ENCODE assay signal across 17 cellular contexts in genomic region chr11:134039726-134040385, GRCh38. TPM values are rescaled to one million over a fixed set of nuclear protein-coding genes. Genes with fewer than 3 reads are reported as not detected.
A peak's percentile ranks its signal among the peaks of the same experiment; 100 is the strongest.
DNase-seq lines count a peak whose midpoint lies in the region; ATAC-seq and TF ChIP-seq lines count a peak whose summit lies in the region.
"Had no signal": no experiment of that assay in that cellular context is flagged by ENCODE, and none has a peak within 500 bp of the region (broad histone marks: within the 10 kb centered on the region; RNA-seq: fewer than 3 reads in every experiment).

No MANE protein-coding gene starts in this region.

- no peaks in the 10 kb centered on the region for H3K79me2 ChIP-seq in smooth muscle cell (ENCODE audit: low read depth)

- TF ChIP-seq CTCF in IMR-90 (conservative IDR thresholded peaks at IDR 0.05; ENCODE audit: low read depth, low read length) (no peak), smooth muscle cell (IDR thresholded peaks at IDR 0.05; ENCODE audit: borderline replicate concordance, insufficient read depth, poor library complexity, severe bottlenecking) (no peak), mucosa of descending colon (IDR thresholded peaks at IDR 0.05) (no peak), upper lobe of left lung (IDR thresholded peaks at IDR 0.05) (no peak)

- H3K9me1 ChIP-seq in IMR-90 (ENCODE audit: insufficient read depth, low read length) = peaks cover 17% of the 10 kb centered on the region

- peak overlapping the region; percentile 53; the same call in 2 of the 3 replicates for H2BK15ac ChIP-seq in IMR-90 (ENCODE audit: low read depth, low read length)

- intact Hi-C loops in IMR-90 (cut with micrococcal nuclease) = loop anchor here (10.0 kb wide), 2 partner anchors 185 to 215 kb away; partner anchors contain the start of genes ACAD8, NCAPD3, THYN1 and VPS26B
- intact Hi-C loops in naive thymus-derived CD4-positive, alpha-beta T cell (cut with micrococcal nuclease) = loop anchor here in 1 of 2 donors (5.0 to 10.0 kb wide), 2 partner anchors 185 to 292 kb away; partner anchors contain the start of genes GLB1L2, NCAPD3 and VPS26B
- intact Hi-C loops in mucosa of descending colon (cut with DNase I, micrococcal nuclease) = loop anchor here in 1 of 2 donors (5.0 kb wide), 1 partner anchor 93 kb away; no protein-coding TSS in a partner anchor

- H3K4ac ChIP-seq in IMR-90 (ENCODE audit: low read depth, low read length) = peak overlapping the region; percentile 3

- H3K14ac ChIP-seq in IMR-90 (replicated peaks; ENCODE audit: low read depth, low read length) = 0 out of 2 replicates have a peak overlapping the region, but pooled peaks have one; percentile 35

- H3K9me3 Mint-ChIP-seq in naive thymus-derived CD4-positive, alpha-beta T cell = peaks cover 0 to 1% (median 0%) of the 10 kb centered on the region in 11 donors
- H3K9me3 Mint-ChIP-seq: activated naive CD4-positive, alpha-beta T cell treated with anti-CD3 and anti-CD28 coated beads, Interleukin-2, amount 10 ng/mL, durations not matched to agents 7 days and 5 days had no signal

- H3K56ac ChIP-seq in IMR-90 (ENCODE audit: extremely low read depth, insufficient read depth, low read length) = no peak overlapping the region

- peak overlapping the region; percentile 44; the same call in 1 of the 2 replicates for H2BK20ac ChIP-seq in IMR-90 (ENCODE audit: low read depth, low read length)

- H2BK5ac ChIP-seq in IMR-90 (ENCODE audit: low read depth, low read length, poor library complexity, severe bottlenecking) = no peak overlapping the region

- peak overlapping the region; percentile 81 for H2BK120ac ChIP-seq in IMR-90 (ENCODE audit: low read depth, low read length)

- peaks cover 0 to 4% (median 0%) of the 10 kb centered on the region in 5 donors for H3K36me3 Mint-ChIP-seq in naive thymus-derived CD4-positive, alpha-beta T cell

- H3K4me1 Mint-ChIP-seq in naive thymus-derived CD4-positive, alpha-beta T cell = peaks cover 14 to 31% (median 26%) of the 10 kb centered on the region in 7 donors

- no peaks in the 10 kb centered on the region for H3K36me3 ChIP-seq in IMR-90 (ENCODE audit: control insufficient read depth, insufficient read depth, low read length)
- H3K36me3 ChIP-seq in naive thymus-derived CD4-positive, alpha-beta T cell (ENCODE audit: control insufficient read depth in 2 of 3, insufficient read depth in 3 of 3, low read length in 3 of 3) = no peaks in the 10 kb centered on the region
- no peaks in the 10 kb centered on the region for H3K36me3 ChIP-seq in smooth muscle cell (ENCODE audit: low read depth)
- no peaks in the 10 kb centered on the region for H3K36me3 ChIP-seq in mucosa of descending colon (ENCODE audit: low read depth)
- no peaks in the 10 kb centered on the region for H3K36me3 ChIP-seq in upper lobe of left lung
- H3K36me3 ChIP-seq: brain microvascular endothelial cell, HAP-1 had no signal

- H3K4me2 ChIP-seq in IMR-90 (ENCODE audit: low read depth, low read length) = no peak overlapping the region
- peak overlapping the region; percentile 68 for H3K4me2 ChIP-seq in smooth muscle cell
- H3K4me2 ChIP-seq: KMS-11 had no signal

- no peak for TF ChIP-seq RAD21 in IMR-90 (IDR thresholded peaks at IDR 0.05; ENCODE audit: low read length)

- TF ChIP-seq POLR2A in IMR-90 (IDR thresholded peaks at IDR 0.05; ENCODE audit: low read depth, low read length) = no peak
- no peak for TF ChIP-seq POLR2A in upper lobe of left lung (IDR thresholded peaks at IDR 0.05)

- in situ Hi-C loops in IMR-90 (cut with MboI; ENCODE audit: low sequenced_read_pairs) = loop anchor here (10.0 kb wide), 1 partner anchor 215 kb away; the partner anchor contains the start of genes ACAD8 and THYN1

- peak overlapping the region; percentile 49; the same call in 1 of the 2 replicates for H4K91ac ChIP-seq in IMR-90 (ENCODE audit: insufficient read depth, low read depth, low read length)

- peak overlapping the region in 1 of 2 experiments; percentile 50; a peak in 1 of 4 replicates for H4K8ac ChIP-seq in IMR-90 (ENCODE audit: low read depth in 2 of 2, low read length in 2 of 2)

- no peaks in the 10 kb centered on the region for H3K79me1 ChIP-seq in IMR-90 (ENCODE audit: low read depth in 1 of 2, low read length in 2 of 2)

- H3K9ac ChIP-seq in IMR-90 (ENCODE audit: low read depth, low read length) = no peak overlapping the region
- H3K9ac ChIP-seq in smooth muscle cell (ENCODE audit: low read depth) = peak overlapping the region; percentile 98
- H3K9ac ChIP-seq: KMS-11 had no signal

- H3K23ac ChIP-seq in IMR-90 (ENCODE audit: low read depth, low read length) = no peak overlapping the region

- dilution Hi-C loops in IMR-90 (cut with HindIII; ENCODE audit: low sequenced_read_pairs, unreplicated experiment) = no loop called here

- H3K9me3 ChIP-seq in IMR-90 (ENCODE audit: control insufficient read depth, insufficient read depth, low read length) = no peaks in the 10 kb centered on the region
- no peaks in the 10 kb centered on the region for H3K9me3 ChIP-seq in naive thymus-derived CD4-positive, alpha-beta T cell (ENCODE audit: control insufficient read depth in 2 of 3, low read length in 3 of 3)
- H3K9me3 ChIP-seq in smooth muscle cell (replicated peaks; ENCODE audit: low read depth) = no peaks in the 10 kb centered on the region
- no peaks in the 10 kb centered on the region for H3K9me3 ChIP-seq in mucosa of descending colon
- no peaks in the 10 kb centered on the region for H3K9me3 ChIP-seq in upper lobe of left lung
- H3K9me3 ChIP-seq: HAP-1 had no signal

- H3K27ac Mint-ChIP-seq in naive thymus-derived CD4-positive, alpha-beta T cell = peak overlapping the region in 5 of 9 donors; percentile 24 to 87 (median 45)
- H3K27ac Mint-ChIP-seq: activated naive CD4-positive, alpha-beta T cell treated with anti-CD3 and anti-CD28 coated beads, Interleukin-2, amount 10 ng/mL, durations not matched to agents 7 days and 5 days had no signal

- H4K20me1 ChIP-seq in IMR-90 (ENCODE audit: insufficient read depth, low read length) (no peaks in the 10 kb centered on the region), smooth muscle cell (ENCODE audit: low read depth) (no peaks in the 10 kb centered on the region)

- H2AFZ ChIP-seq in IMR-90 (replicated peaks; ENCODE audit: low read length, poor library complexity) (no peak overlapping the region), smooth muscle cell (ENCODE audit: low read depth) (no peak overlapping the region)

- no peak overlapping the region for H3K4me3 Mint-ChIP-seq in naive thymus-derived CD4-positive, alpha-beta T cell
- H3K4me3 Mint-ChIP-seq: activated naive CD4-positive, alpha-beta T cell treated with anti-CD3 and anti-CD28 coated beads, Interleukin-2, amount 10 ng/mL, durations not matched to agents 7 days and 5 days had no signal

- WGBS in IMR-90 (ENCODE audit: extremely low coverage in 2 of 2, insufficient read length in 1 of 2), 2 experiments = 85 to 100% methylated on average over 1 to 5 of the region's 18 CpGs
- 77% methylated on average over 18 of the region's 18 CpGs for WGBS in smooth muscle cell (ENCODE audit: low lambda C conversion rate)
- 88% methylated on average over 16 to 18 of the region's 18 CpGs for WGBS in upper lobe of left lung, 2 donors

- POLR2A ChIA-PET in IMR-90 (lab: Charles Lee; ENCODE audit: unreplicated experiment) = interaction anchor here (0.5 kb wide), 1 partner anchor 80 kb away, joined by 3 read pairs; no protein-coding TSS in a partner anchor
- POLR2A ChIA-PET in naive thymus-derived CD4-positive, alpha-beta T cell (lab: Charles Lee) = interaction anchor here (0.9 to 3.7 kb wide), 5 partner anchors 7 to 112 kb away, joined by 3 to 18 read pairs (median 3); no protein-coding TSS in a partner anchor

- BruUV-seq in IMR-90 (replicated peaks; lab: Mats Ljungman, UMichigan) = no TSS peak

- no peak for TF ChIP-seq EP300 in upper lobe of left lung (IDR thresholded peaks at IDR 0.05)

- H3K27ac ChIP-seq in IMR-90 (ENCODE audit: insufficient read depth, low read length) (no peak overlapping the region), caudate nucleus (ENCODE audit: low read depth, low read length) (peak overlapping the region; percentile 87), smooth muscle cell (ENCODE audit: low read depth) (peak overlapping the region; percentile 100), upper lobe of left lung (no peak overlapping the region)
- H3K27ac ChIP-seq in naive thymus-derived CD4-positive, alpha-beta T cell (ENCODE audit: low read depth, low read length) = no peak overlapping the region
- H3K27ac ChIP-seq: brain microvascular endothelial cell, KMS-11 had no signal

- ATAC-seq in IMR-90 (ENCODE audit: low read depth) (no peak), mucosa of descending colon (no peak), upper lobe of left lung (ENCODE audit: low FRiP score in 2 of 2) (no peak)
- ATAC-seq in naive thymus-derived CD4-positive, alpha-beta T cell = no peak
- ATAC-seq: Panc1, SK-N-SH treated with all-trans-retinoic acid at 6 μM for 48 hours had no signal

- no peak overlapping the region for H4K5ac ChIP-seq in IMR-90 (ENCODE audit: low read depth, low read length)

- DNase-seq in IMR-90 = no peak
- no peak for DNase-seq in caudate nucleus (lab: John Stamatoyannopoulos, UW)
- no peak for DNase-seq in naive thymus-derived CD4-positive, alpha-beta T cell
- DNase-seq in smooth muscle cell (lab: John Stamatoyannopoulos, UW; ENCODE audit: unreplicated experiment) = no peak
- DNase-seq in mucosa of descending colon = no peak
- DNase-seq in activated gamma-delta T cell (lab: John Stamatoyannopoulos, UW) = no peak
- DNase-seq in upper lobe of left lung = no peak
- no peak for DNase-seq in activated CD8-positive, alpha-beta memory T cell treated with anti-CD3 and anti-CD28 coated beads for 24 hours
- DNase-seq: activated naive CD4-positive, alpha-beta T cell treated with anti-CD3 and anti-CD28 coated beads, Interleukin-2, amount 10 ng/mL, durations not matched to agents 7 days and 5 days; brain microvascular endothelial cell; COR-L47; NCI-H1092 treated with DMSO at 0.1 percent for 48 hours; NCI-H2107 had no signal

- peaks cover 0 to 2% (median 0%) of the 10 kb centered on the region in 5 donors for H3K27me3 Mint-ChIP-seq in naive thymus-derived CD4-positive, alpha-beta T cell

- H3K27me3 ChIP-seq in IMR-90 (ENCODE audit: control insufficient read depth, insufficient read depth, low read length) (no peaks in the 10 kb centered on the region), smooth muscle cell (ENCODE audit: low read depth) (no peaks in the 10 kb centered on the region), upper lobe of left lung (no peaks in the 10 kb centered on the region)
- H3K27me3 ChIP-seq in naive thymus-derived CD4-positive, alpha-beta T cell (ENCODE audit: control insufficient read depth in 2 of 2, insufficient read depth in 2 of 2, low read length in 2 of 2) = no peaks in the 10 kb centered on the region
- H3K27me3 ChIP-seq: brain microvascular endothelial cell had no signal

- H2AK5ac ChIP-seq in IMR-90 (ENCODE audit: low read depth, low read length) = peak overlapping the region; percentile 62; the same call in 1 of the 2 replicates

- CTCF ChIA-PET in IMR-90 (lab: Yijun Ruan, JAX) = interaction anchor here (1.1 to 2.6 kb wide), 3 partner anchors 10 to 156 kb away, joined by 3 to 9 read pairs (median 7); no protein-coding TSS in a partner anchor
- CTCF ChIA-PET in naive thymus-derived CD4-positive, alpha-beta T cell (lab: Charles Lee) = interaction anchor here (0.7 to 2.0 kb wide), 2 partner anchors 11 to 112 kb away, joined by 3 to 4 read pairs; no protein-coding TSS in a partner anchor

- H3F3A ChIP-seq in smooth muscle cell (ENCODE audit: low read depth) = peaks cover 31% of the 10 kb centered on the region

- peak overlapping the region; percentile 75 for H2AK9ac ChIP-seq in IMR-90 (replicated peaks; ENCODE audit: low read depth, low read length, poor library complexity)

- peaks cover 16% of the 10 kb centered on the region for H3K4me1 ChIP-seq in IMR-90 (ENCODE audit: control insufficient read depth, insufficient read depth, low read length)
- peaks cover 10 to 16% of the 10 kb centered on the region in 2 donors for H3K4me1 ChIP-seq in naive thymus-derived CD4-positive, alpha-beta T cell (ENCODE audit: control insufficient read depth in 2 of 2, insufficient read depth in 2 of 2, low read length in 2 of 2)
- peaks cover 38% of the 10 kb centered on the region for H3K4me1 ChIP-seq in smooth muscle cell (ENCODE audit: low read depth)
- H3K4me1 ChIP-seq in mucosa of descending colon (ENCODE audit: low read depth) = peaks cover 5% of the 10 kb centered on the region
- H3K4me1 ChIP-seq in upper lobe of left lung = peaks cover 9 to 26% (median 17%) of the 10 kb centered on the region in 4 donors

- H3K18ac ChIP-seq in IMR-90 (ENCODE audit: low read depth, low read length) = no peak overlapping the region

- H3K4me3 ChIP-seq in IMR-90 (ENCODE audit: insufficient read depth, low read depth, low read length) (no peak overlapping the region), smooth muscle cell (no peak overlapping the region), mucosa of descending colon (no peak overlapping the region), upper lobe of left lung (no peak overlapping the region)
- no peak overlapping the region for H3K4me3 ChIP-seq in naive thymus-derived CD4-positive, alpha-beta T cell (ENCODE audit: low read length)
- H3K4me3 ChIP-seq: HAP-1 had no signal

RNA-seq across cellular contexts. Expression of gene JAM3, which starts 29.0 kb away (rescaled TPM):
- 71.5 and 102 TPM in 2 replicates for total RNA-seq in IMR-90 (2012; rRNA removed)
- polyA plus RNA-seq in IMR-90 (2012; rRNA removed) = 32.0 and 38.0 TPM in 2 replicates
- 17.9 and 24.0 TPM in 2 replicates for polyA plus RNA-seq in IMR-90 (2012; cell fraction: cytosol; rRNA removed)
- polyA plus RNA-seq in IMR-90 (2012; cell fraction: nucleus; rRNA removed; ENCODE audit: low replicate concordance) = 20.6 and 54.0 TPM in 2 replicates
- total RNA-seq in naive thymus-derived CD4-positive, alpha-beta T cell = 1 to 10 TPM; 4.8 to 8.2 (median 6.3) TPM
- 1 to 10 TPM; 5.7 to 6.0 TPM for polyA plus RNA-seq in naive thymus-derived CD4-positive, alpha-beta T cell
- 75.5 and 91.7 TPM in 2 replicates for total RNA-seq in smooth muscle cell
- 59.3 and 82.9 TPM in 2 replicates for polyA plus RNA-seq in smooth muscle cell
- total RNA-seq in mucosa of descending colon = 10 to 100 TPM in 1 of 3 donors, 1 to 10 TPM in 2; 5.4 to 62.7 (median 5.5) TPM
- 10 to 100 TPM in 5 of 6 donors, 1 to 10 TPM in 1; 8.4 to 36.6 (median 18.6) TPM for total RNA-seq in upper lobe of left lung

Comparison
In these comparisons a context has a peak if more than half of its experiments do, and no peak if none do; other contexts are left out.
1. H3K27ac ChIP-seq: peak in caudate nucleus (single experiment) and smooth muscle cell (single experiment); none in IMR-90 (single experiment), naive thymus-derived CD4-positive, alpha-beta T cell (single experiment) and upper lobe of left lung (0 of 4).